23 cellular contexts compared by ENCODE assay signal in genomic region chrX:30246769-30247489, GRCh38. TPM values are rescaled to one million over a fixed set of nuclear protein-coding genes. Genes with fewer than 3 reads are reported as not detected.
DNase-seq lines count a peak whose midpoint lies in the region; ATAC-seq and TF ChIP-seq lines count a peak whose summit lies in the region.
"Had no signal": no experiment of that assay in that cellular context is flagged by ENCODE, and none has a peak within 500 bp of the region (broad histone marks: within the 10 kb centered on the region; RNA-seq: fewer than 3 reads in every experiment).

A gene with protein sequence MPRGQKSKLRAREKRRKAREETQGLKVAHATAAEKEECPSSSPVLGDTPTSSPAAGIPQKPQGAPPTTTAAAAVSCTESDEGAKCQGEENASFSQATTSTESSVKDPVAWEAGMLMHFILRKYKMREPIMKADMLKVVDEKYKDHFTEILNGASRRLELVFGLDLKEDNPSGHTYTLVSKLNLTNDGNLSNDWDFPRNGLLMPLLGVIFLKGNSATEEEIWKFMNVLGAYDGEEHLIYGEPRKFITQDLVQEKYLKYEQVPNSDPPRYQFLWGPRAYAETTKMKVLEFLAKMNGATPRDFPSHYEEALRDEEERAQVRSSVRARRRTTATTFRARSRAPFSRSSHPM (plus strand): TSS chrX:30247146. CDS start chrX:30250494, 3,348 bp downstream.

- DNase-seq in HuH-7 (ENCODE audit: low spot score), result peak; percentile 1
- peak; percentile 62 for DNase-seq in WTC11 (ENCODE audit: low spot score)
- no peak for DNase-seq in nephron progenitor cell
- DNase-seq in activated CD4-positive, alpha-beta memory T cell treated with anti-CD3 and anti-CD28 coated beads for 36 hours, result no peak
- DNase-seq in vagina (ENCODE audit: extremely low spot score in 2 of 2), result no peak
- DNase-seq in left lung, result no peak
- DNase-seq: activated CD8-positive, alpha-beta T cell treated with anti-CD3 and anti-CD28 coated beads, Interleukin-2, amount 10 ng/mL, durations not matched to agents 7 days and 5 days; activated naive CD4-positive, alpha-beta T cell treated with Interleukin-2 at 50 U/mL for 16 hours; activated T-cell treated with anti-CD3 and anti-CD28 coated beads, Interleukin-2, amount 50 U/mL, for 24 hours; anterior cingulate cortex; CD8-positive, alpha-beta T cell; central memory CD4-positive, alpha-beta T cell; erythroblast; KBM-7; left ventricle myocardium superior; mucosa of descending colon; NCI-H2029; NCI-H510A treated with DMSO at 0.1 percent for 48 hours; T-helper 17 cell had no signal

- H3K4me1 Mint-ChIP-seq in WTC11 (peaks cover 16% of the 10 kb centered on the region; the same call in 1 of the 2 replicates), nephron progenitor cell (no peaks in the 10 kb centered on the region)
- no peaks in the 10 kb centered on the region for H3K4me1 Mint-ChIP-seq in activated CD4-positive, alpha-beta memory T cell treated with anti-CD3 and anti-CD28 coated beads for 36 hours (ENCODE audit: low read depth)
- H3K4me1 Mint-ChIP-seq: stimulated activated effector memory CD8-positive, alpha-beta T cell treated with anti-CD3 and anti-CD28 coated beads, Interleukin-12 subunit alpha, Interleukin-12 subunit beta, amount 100 ng/mL, for 72 hours; T-helper 17 cell had no signal

- H3K9me3 Mint-ChIP-seq in WTC11, result peaks cover 5% of the 10 kb centered on the region
- H3K9me3 Mint-ChIP-seq in nephron progenitor cell, result peaks cover 13% of the 10 kb centered on the region
- no peaks in the 10 kb centered on the region for H3K9me3 Mint-ChIP-seq in activated CD4-positive, alpha-beta memory T cell treated with anti-CD3 and anti-CD28 coated beads for 36 hours
- H3K9me3 Mint-ChIP-seq: activated T-cell treated with anti-CD3 and anti-CD28 coated beads, Interleukin-2, amount 50 U/mL, for 24 hours; CD8-positive, alpha-beta T cell; stimulated activated effector memory CD8-positive, alpha-beta T cell treated with anti-CD3 and anti-CD28 coated beads, Interleukin-12 subunit alpha, Interleukin-12 subunit beta, amount 100 ng/mL, for 72 hours had no signal

- H3K27ac Mint-ChIP-seq in WTC11 (no peak within 1 kb of the TSS), nephron progenitor cell (peak within 1 kb of the TSS; percentile 57)
- no peak within 1 kb of the TSS for H3K27ac Mint-ChIP-seq in activated CD4-positive, alpha-beta memory T cell treated with anti-CD3 and anti-CD28 coated beads for 36 hours
- H3K27ac Mint-ChIP-seq: activated CD8-positive, alpha-beta T cell treated with anti-CD3 and anti-CD28 coated beads, Interleukin-2, amount 10 ng/mL, durations not matched to agents 7 days and 5 days; activated T-cell treated with anti-CD3 and anti-CD28 coated beads, Interleukin-2, amount 50 U/mL, for 24 hours; CD8-positive, alpha-beta T cell; stimulated activated effector memory CD8-positive, alpha-beta T cell treated with anti-CD3 and anti-CD28 coated beads, Interleukin-12 subunit alpha, Interleukin-12 subunit beta, amount 100 ng/mL, for 72 hours; T-helper 17 cell had no signal

- H3K4me3 Mint-ChIP-seq in WTC11, result no peak within 1 kb of the TSS
- no peak within 1 kb of the TSS for H3K4me3 Mint-ChIP-seq in nephron progenitor cell
- no peak within 1 kb of the TSS for H3K4me3 Mint-ChIP-seq in activated CD4-positive, alpha-beta memory T cell treated with anti-CD3 and anti-CD28 coated beads for 36 hours
- H3K4me3 Mint-ChIP-seq: activated CD8-positive, alpha-beta T cell treated with anti-CD3 and anti-CD28 coated beads, Interleukin-2, amount 10 ng/mL, durations not matched to agents 7 days and 5 days; activated T-cell treated with anti-CD3 and anti-CD28 coated beads, Interleukin-2, amount 50 U/mL, for 24 hours; CD8-positive, alpha-beta T cell; stimulated activated effector memory CD8-positive, alpha-beta T cell treated with anti-CD3 and anti-CD28 coated beads, Interleukin-12 subunit alpha, Interleukin-12 subunit beta, amount 100 ng/mL, for 72 hours; T-helper 17 cell had no signal

- peak; percentile 21 for TF ChIP-seq CTCF in GM12873 (IDR thresholded peaks at IDR 0.05; ENCODE audit: insufficient read depth, low read depth, low read length, missing control alignments)
- no peak for TF ChIP-seq CTCF in WTC11 (IDR thresholded peaks at IDR 0.05)
- TF ChIP-seq CTCF in nephron progenitor cell (IDR thresholded peaks at IDR 0.05), result no peak
- no peak for TF ChIP-seq CTCF in vagina (IDR thresholded peaks at IDR 0.05)
- no peak for TF ChIP-seq CTCF in left lung (IDR thresholded peaks at IDR 0.05)

- H3K4me3 ChIP-seq in vagina, result no peak within 1 kb of the TSS
- H3K4me3 ChIP-seq in left lung, result no peak within 1 kb of the TSS
- H3K4me3 ChIP-seq: mucosa of descending colon had no signal

- H3K36me3 Mint-ChIP-seq in WTC11 (no peaks in the 10 kb centered on the region), nephron progenitor cell (ENCODE audit: low read depth) (no peaks in the 10 kb centered on the region)
- H3K36me3 Mint-ChIP-seq in activated CD4-positive, alpha-beta memory T cell treated with anti-CD3 and anti-CD28 coated beads for 36 hours, result no peaks in the 10 kb centered on the region
- H3K36me3 Mint-ChIP-seq: CD8-positive, alpha-beta T cell; stimulated activated effector memory CD8-positive, alpha-beta T cell treated with anti-CD3 and anti-CD28 coated beads, Interleukin-12 subunit alpha, Interleukin-12 subunit beta, amount 100 ng/mL, for 72 hours had no signal

- no peaks in the 10 kb centered on the region for H3K27me3 ChIP-seq in vagina
- H3K27me3 ChIP-seq in left lung, result no peaks in the 10 kb centered on the region

- POLR2A ChIA-PET in WTC11 (lab: Charles Lee), result no interaction called here
- POLR2A ChIA-PET in activated CD4-positive, alpha-beta memory T cell treated with anti-CD3 and anti-CD28 coated beads for 36 hours (lab: Charles Lee), result no interaction called here

- H3K4me1 ChIP-seq in vagina (no peaks in the 10 kb centered on the region), left lung (no peaks in the 10 kb centered on the region)

- ATAC-seq in WTC11 (peak; percentile 97), left lung (no peak)
- ATAC-seq: activated CD8-positive, alpha-beta T cell treated with anti-CD3 and anti-CD28 coated beads, Interleukin-2, amount 10 ng/mL, durations not matched to agents 7 days and 5 days; CD8-positive, alpha-beta T cell; left ventricle myocardium superior; mucosa of descending colon; stimulated activated effector memory CD8-positive, alpha-beta T cell treated with anti-CD3 and anti-CD28 coated beads, Interleukin-12 subunit alpha, Interleukin-12 subunit beta, amount 100 ng/mL, for 72 hours; T-helper 17 cell had no signal

- no peak for TF ChIP-seq POLR2A in vagina (IDR thresholded peaks at IDR 0.05)

- H3K27me3 Mint-ChIP-seq in WTC11 (ENCODE audit: low read depth) (no peaks in the 10 kb centered on the region; the same call in 1 of the 2 replicates), nephron progenitor cell (ENCODE audit: low read depth, poor library complexity) (peaks cover 16% of the 10 kb centered on the region)
- H3K27me3 Mint-ChIP-seq in activated CD4-positive, alpha-beta memory T cell treated with anti-CD3 and anti-CD28 coated beads for 36 hours, result no peaks in the 10 kb centered on the region
- H3K27me3 Mint-ChIP-seq: T-helper 17 cell had no signal

- intact Hi-C loops in activated CD4-positive, alpha-beta memory T cell treated with anti-CD3 and anti-CD28 coated beads for 36 hours (cut with micrococcal nuclease), result no loop called here
- intact Hi-C loops in vagina (cut with DNase I), result no loop called here
- intact Hi-C loops in left lung (cut with DNase I), result no loop called here

- H3K36me3 ChIP-seq in vagina, result no peaks in the 10 kb centered on the region
- H3K36me3 ChIP-seq in left lung, result no peaks in the 10 kb centered on the region

- CTCF ChIA-PET in WTC11 (lab: Charles Lee), result no interaction called here
- CTCF ChIA-PET in activated CD4-positive, alpha-beta memory T cell treated with anti-CD3 and anti-CD28 coated beads for 36 hours (lab: Charles Lee), result no interaction called here

- H3K27ac ChIP-seq in vagina (no peak within 1 kb of the TSS), left lung (no peak within 1 kb of the TSS)

- no peaks in the 10 kb centered on the region for H3K9me3 ChIP-seq in vagina
- no peaks in the 10 kb centered on the region for H3K9me3 ChIP-seq in left lung
- H3K9me3 ChIP-seq: mucosa of descending colon had no signal

TF ChIP-seq in WTC11, 78 proteins besides CTCF, POLR2A, EP300 and RAD21:
- TF ChIP-seq, protein P1, sequence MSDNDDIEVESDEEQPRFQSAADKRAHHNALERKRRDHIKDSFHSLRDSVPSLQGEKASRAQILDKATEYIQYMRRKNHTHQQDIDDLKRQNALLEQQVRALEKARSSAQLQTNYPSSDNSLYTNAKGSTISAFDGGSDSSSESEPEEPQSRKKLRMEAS (CRISPR knock-in tag; IDR thresholded peaks at IDR 0.05), result 0 out of 2 replicates have a peak, but pooled peaks have one; percentile 30
- TF ChIP-seq ETV6 (CRISPR knock-in tag; IDR thresholded peaks at IDR 0.05), result 0 out of 2 replicates have a peak, but pooled peaks have one; percentile 35
- TF ChIP-seq FOXJ3 (CRISPR knock-in tag; IDR thresholded peaks at IDR 0.05; ENCODE audit: borderline replicate concordance), result no peak
TF ChIP-seq in WTC11: peak in this region for 2.

RNA-seq across cellular contexts. Expression of the gene that starts here (rescaled TPM):
- total RNA-seq in WTC11 (2021) (0.09 to 0.22 TPM in 2 of 3 replicates, not detected in the other), vagina (not detected), left lung (not detected)
- not detected for total RNA-seq in activated CD4-positive, alpha-beta memory T cell treated with anti-CD3 and anti-CD28 coated beads for 36 hours
- total RNA-seq: activated CD8-positive, alpha-beta T cell treated with anti-CD3 and anti-CD28 coated beads, Interleukin-2, amount 10 ng/mL, durations not matched to agents 7 days and 5 days; CD8-positive, alpha-beta T cell; frontal cortex; left ventricle myocardium superior; mucosa of descending colon; T-helper 17 cell; temporal lobe had no signal

Comparison
In these comparisons a context has a peak if more than half of its experiments do, and no peak if none do; other contexts are left out.
1. Peak in DNase-seq and ATAC-seq in WTC11; RNA of the gene not detected or under 1 TPM.